ENCODE assay signal across 9 cellular contexts in the genomic region with DNA sequence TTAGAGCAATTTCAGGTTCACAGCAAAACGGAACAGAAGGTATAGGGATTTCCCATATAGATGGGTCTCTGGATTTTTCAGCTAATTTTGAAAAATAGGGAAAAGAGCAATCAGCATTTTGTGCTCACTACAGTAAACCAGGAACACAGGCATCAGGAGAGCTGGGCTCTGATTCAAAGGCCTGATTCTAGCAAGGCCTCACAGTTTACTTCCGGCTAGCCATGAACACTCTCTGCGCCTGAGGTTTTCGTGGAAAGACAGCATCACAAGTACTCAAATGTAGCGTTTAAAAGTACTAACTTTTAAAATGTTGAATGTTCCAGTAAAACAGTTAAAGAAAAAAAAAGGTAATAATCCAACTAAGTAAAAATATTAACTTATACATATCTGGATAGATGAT.
DNase-seq lines count a peak whose midpoint lies in the region; ATAC-seq and TF ChIP-seq lines count a peak whose summit lies in the region.
"Had no signal": no experiment of that assay in that cellular context is flagged by ENCODE, and none has a peak within 500 bp of the region (broad histone marks: within the 10 kb centered on the region; RNA-seq: fewer than 3 reads in every experiment).

No MANE protein-coding gene starts in this region.

- H3K4me2 ChIP-seq in trophoblast cell (ENCODE audit: low read length), result no peak overlapping the region

- intact Hi-C loops in heart right ventricle (cut with DNase I), result no loop called here

- H2BK5ac ChIP-seq in trophoblast cell (ENCODE audit: low read depth, low read length, poor library complexity), result no peak overlapping the region

- no peak overlapping the region for H2BK12ac ChIP-seq in trophoblast cell (ENCODE audit: low read length)

- H3K27me3 ChIP-seq in heart right ventricle, result no peaks in the 10 kb centered on the region
- H3K27me3 ChIP-seq in trophoblast cell (ENCODE audit: insufficient read depth, low read length), result no peaks in the 10 kb centered on the region

- no peak overlapping the region for H2BK120ac ChIP-seq in trophoblast cell (ENCODE audit: insufficient read depth, low read length, poor library complexity)

- no peaks in the 10 kb centered on the region for H3K79me1 ChIP-seq in trophoblast cell (ENCODE audit: low read length)

- H3K4me3 ChIP-seq in heart right ventricle (no peak overlapping the region), trophoblast cell (ENCODE audit: low read depth, low read length) (no peak overlapping the region)

- no peak overlapping the region for H2AFZ ChIP-seq in trophoblast cell (ENCODE audit: insufficient read depth, low read length, poor library complexity)

- H3K4me1 ChIP-seq in heart right ventricle (peaks cover 2 to 33% (median 22%) of the 10 kb centered on the region in 9 donors), trophoblast cell (ENCODE audit: control insufficient read depth in 1 of 2, insufficient read depth in 2 of 2, low read length in 2 of 2) (peaks cover 0 to 2% of the 10 kb centered on the region in 2 experiments)

- H3K27ac ChIP-seq in C4-2B (0 out of 2 replicates have a peak overlapping the region, but pooled peaks have one; percentile 47), VCaP (peak overlapping the region; percentile 67), heart right ventricle (peak overlapping the region in 7 of 10 donors; percentile 4 to 81 (median 45)), trophoblast cell (ENCODE audit: low read depth, low read length) (no peak overlapping the region)

- H3K79me2 ChIP-seq in trophoblast cell (ENCODE audit: control insufficient read depth, insufficient read depth, low read length, poor library complexity), result no peaks in the 10 kb centered on the region

- H3K9ac ChIP-seq in trophoblast cell (ENCODE audit: low read length), result no peak overlapping the region

- H3K14ac ChIP-seq in trophoblast cell (ENCODE audit: low read length), result no peak overlapping the region

- no peak for DNase-seq in heart right ventricle
- no peak for DNase-seq in trophoblast cell
- no peak for DNase-seq in T-helper 9 cell
- DNase-seq in NCI-H2227 treated with DMSO at 0.1 percent for 48 hours (lab: John Stamatoyannopoulos, UW), result no peak
- no peak for DNase-seq in NCI-H2107 treated with DMSO at 0.1 percent for 48 hours (lab: John Stamatoyannopoulos, UW; ENCODE audit: unreplicated experiment)
- DNase-seq: T-helper 2 cell had no signal

- H2AK5ac ChIP-seq in trophoblast cell (ENCODE audit: low read length), result no peak overlapping the region

- no peak overlapping the region for H3K18ac ChIP-seq in trophoblast cell (ENCODE audit: low read length)

- H3K4ac ChIP-seq in trophoblast cell (ENCODE audit: low read depth, low read length), result peak overlapping the region; percentile 47

- H4K8ac ChIP-seq in trophoblast cell (ENCODE audit: low read depth, low read length), result no peak overlapping the region

- H4K12ac ChIP-seq in trophoblast cell (ENCODE audit: low read depth, low read length), result no peak overlapping the region

- H3K9me3 ChIP-seq in heart right ventricle, result peaks cover 0 to 5% (median 0%) of the 10 kb centered on the region in 11 donors
- no peaks in the 10 kb centered on the region for H3K9me3 ChIP-seq in trophoblast cell (ENCODE audit: insufficient read depth, low read depth, low read length)

- ATAC-seq in heart right ventricle (peak in 4 of 8 donors; percentile 41 to 79 (median 57)), GM18519 (IDR thresholded peaks at IDR 0.05; ENCODE audit: low FRiP score, unreplicated experiment) (no peak)

- H4K91ac ChIP-seq in trophoblast cell (ENCODE audit: low read depth, low read length), result no peak overlapping the region

- TF ChIP-seq CTCF in C4-2B (conservative IDR thresholded peaks at IDR 0.05), result no peak
- no peak for TF ChIP-seq CTCF in VCaP (conservative IDR thresholded peaks at IDR 0.05)
- no peak for TF ChIP-seq CTCF in heart right ventricle (IDR thresholded peaks at IDR 0.05)

- H3K36me3 ChIP-seq in heart right ventricle (no peaks in the 10 kb centered on the region), trophoblast cell (ENCODE audit: control insufficient read depth in 1 of 2, insufficient read depth in 2 of 2, low read length in 2 of 2) (no peaks in the 10 kb centered on the region)

- 69 to 82% methylated on average over 5 of the region's 5 CpGs for WGBS in heart right ventricle, 2 donors
- WGBS in trophoblast cell (ENCODE audit: extremely low coverage, insufficient coverage, insufficient read length), result no CpG with 5 or more reads among the region's 5 CpGs

- H3K23ac ChIP-seq in trophoblast cell (ENCODE audit: low read length), result no peak overlapping the region
